1 cellular context compared by ENCODE assay signal in genomic region chr14:70237710-70238109, GRCh38.
TF ChIP-seq lines count a peak whose summit lies in the region.

No MANE protein-coding gene starts in this region.

TF ChIP-seq in K562, 482 proteins besides CTCF, POLR2A, EP300 and RAD21 (continued from another document and continues in another):
- TF ChIP-seq, protein P1, sequence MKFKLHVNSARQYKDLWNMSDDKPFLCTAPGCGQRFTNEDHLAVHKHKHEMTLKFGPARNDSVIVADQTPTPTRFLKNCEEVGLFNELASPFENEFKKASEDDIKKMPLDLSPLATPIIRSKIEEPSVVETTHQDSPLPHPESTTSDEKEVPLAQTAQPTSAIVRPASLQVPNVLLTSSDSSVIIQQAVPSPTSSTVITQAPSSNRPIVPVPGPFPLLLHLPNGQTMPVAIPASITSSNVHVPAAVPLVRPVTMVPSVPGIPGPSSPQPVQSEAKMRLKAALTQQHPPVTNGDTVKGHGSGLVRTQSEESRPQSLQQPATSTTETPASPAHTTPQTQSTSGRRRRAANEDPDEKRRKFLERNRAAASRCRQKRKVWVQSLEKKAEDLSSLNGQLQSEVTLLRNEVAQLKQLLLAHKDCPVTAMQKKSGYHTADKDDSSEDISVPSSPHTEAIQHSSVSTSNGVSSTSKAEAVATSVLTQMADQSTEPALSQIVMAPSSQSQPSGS (CRISPR knock-in tag; IDR thresholded peaks at IDR 0.05) = no peak
- TF ChIP-seq ETS2 (tag; IDR thresholded peaks at IDR 0.05; ENCODE audit: borderline replicate concordance, poor library complexity, severe bottlenecking) (no peak), ZNF785 (CRISPR knock-in tag; IDR thresholded peaks at IDR 0.05) (no peak), PRPF4 (IDR thresholded peaks at IDR 0.05; ENCODE audit: insufficient read depth, low read depth, low read length, poor library complexity, severe bottlenecking) (no peak), ZNF77 (CRISPR knock-in tag; IDR thresholded peaks at IDR 0.05) (no peak), KDM5B (IDR thresholded peaks at IDR 0.05; ENCODE audit: insufficient replicate concordance, low read depth, low read length) (no peak), EP400 (IDR thresholded peaks at IDR 0.05) (no peak), DEAF1 (CRISPR knock-in tag; IDR thresholded peaks at IDR 0.05) (no peak), RFX7 (CRISPR knock-in tag; IDR thresholded peaks at IDR 0.05) (no peak), ZKSCAN3 (CRISPR knock-in tag; IDR thresholded peaks at IDR 0.05) (no peak), ZNF253 (CRISPR knock-in tag; conservative IDR thresholded peaks at IDR 0.05) (no peak), PATZ1 (CRISPR knock-in tag; IDR thresholded peaks at IDR 0.05; ENCODE audit: borderline replicate concordance) (no peak), SNIP1 (IDR thresholded peaks at IDR 0.05; ENCODE audit: low read depth) (no peak), ZZZ3 (IDR thresholded peaks at IDR 0.05) (no peak), POLR2G (IDR thresholded peaks at IDR 0.05; ENCODE audit: low read depth, low read length) (no peak), PHF20 (IDR thresholded peaks at IDR 0.05; ENCODE audit: partially characterized antibody) (no peak), ZNF133 (CRISPR knock-in tag; IDR thresholded peaks at IDR 0.05) (no peak), RBFOX2 (IDR thresholded peaks at IDR 0.05; ENCODE audit: low read depth, low read length) (no peak), WHSC1 (IDR thresholded peaks at IDR 0.05; ENCODE audit: low read length) (no peak), SAP30 (IDR thresholded peaks at IDR 0.05; ENCODE audit: borderline replicate concordance, insufficient read depth, low read depth, low read length, poor library complexity, severe bottlenecking) (no peak), HDAC3 (IDR thresholded peaks at IDR 0.05; ENCODE audit: borderline replicate concordance, partially characterized antibody) (peak; percentile 82), ZNF143 (CRISPR knock-in tag; IDR thresholded peaks at IDR 0.05) (no peak), TGIF2 (CRISPR knock-in tag; IDR thresholded peaks at IDR 0.05) (no peak), CHAMP1 (IDR thresholded peaks at IDR 0.05) (peak; percentile 92), SMARCA4 (IDR thresholded peaks at IDR 0.05) (peak; percentile 98), DNMT1 (IDR thresholded peaks at IDR 0.05) (no peak), HCFC1 (IDR thresholded peaks at IDR 0.05; ENCODE audit: low read depth, low read length) (no peak), TEAD4 (IDR thresholded peaks at IDR 0.05; ENCODE audit: low read length) (peak; percentile 98), TEAD4 (CRISPR knock-in tag; IDR thresholded peaks at IDR 0.05; ENCODE audit: borderline replicate concordance) (no peak), STAT5A (IDR thresholded peaks at IDR 0.05; ENCODE audit: borderline replicate concordance, low read length) (peak; percentile 92), CBX2 (IDR thresholded peaks at IDR 0.05; ENCODE audit: insufficient read depth, low read length, poor library complexity, severe bottlenecking) (no peak), GABPB1 (CRISPR knock-in tag; IDR thresholded peaks at IDR 0.05) (no peak), FOXK1 (CRISPR knock-in tag; IDR thresholded peaks at IDR 0.05; ENCODE audit: borderline replicate concordance) (no peak)
- TF ChIP-seq, protein P2, sequence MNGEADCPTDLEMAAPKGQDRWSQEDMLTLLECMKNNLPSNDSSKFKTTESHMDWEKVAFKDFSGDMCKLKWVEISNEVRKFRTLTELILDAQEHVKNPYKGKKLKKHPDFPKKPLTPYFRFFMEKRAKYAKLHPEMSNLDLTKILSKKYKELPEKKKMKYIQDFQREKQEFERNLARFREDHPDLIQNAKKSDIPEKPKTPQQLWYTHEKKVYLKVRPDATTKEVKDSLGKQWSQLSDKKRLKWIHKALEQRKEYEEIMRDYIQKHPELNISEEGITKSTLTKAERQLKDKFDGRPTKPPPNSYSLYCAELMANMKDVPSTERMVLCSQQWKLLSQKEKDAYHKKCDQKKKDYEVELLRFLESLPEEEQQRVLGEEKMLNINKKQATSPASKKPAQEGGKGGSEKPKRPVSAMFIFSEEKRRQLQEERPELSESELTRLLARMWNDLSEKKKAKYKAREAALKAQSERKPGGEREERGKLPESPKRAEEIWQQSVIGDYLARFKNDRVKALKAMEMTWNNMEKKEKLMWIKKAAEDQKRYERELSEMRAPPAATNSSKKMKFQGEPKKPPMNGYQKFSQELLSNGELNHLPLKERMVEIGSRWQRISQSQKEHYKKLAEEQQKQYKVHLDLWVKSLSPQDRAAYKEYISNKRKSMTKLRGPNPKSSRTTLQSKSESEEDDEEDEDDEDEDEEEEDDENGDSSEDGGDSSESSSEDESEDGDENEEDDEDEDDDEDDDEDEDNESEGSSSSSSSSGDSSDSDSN (IDR thresholded peaks at IDR 0.05; ENCODE audit: borderline replicate concordance in 1 of 2, low read depth in 2 of 2, low read length in 2 of 2) = no peak
- TF ChIP-seq, protein P3, sequence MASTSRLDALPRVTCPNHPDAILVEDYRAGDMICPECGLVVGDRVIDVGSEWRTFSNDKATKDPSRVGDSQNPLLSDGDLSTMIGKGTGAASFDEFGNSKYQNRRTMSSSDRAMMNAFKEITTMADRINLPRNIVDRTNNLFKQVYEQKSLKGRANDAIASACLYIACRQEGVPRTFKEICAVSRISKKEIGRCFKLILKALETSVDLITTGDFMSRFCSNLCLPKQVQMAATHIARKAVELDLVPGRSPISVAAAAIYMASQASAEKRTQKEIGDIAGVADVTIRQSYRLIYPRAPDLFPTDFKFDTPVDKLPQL (IDR thresholded peaks at IDR 0.05; ENCODE audit: extremely low read depth, insufficient read length) = no peak
- TF ChIP-seq, protein P4, sequence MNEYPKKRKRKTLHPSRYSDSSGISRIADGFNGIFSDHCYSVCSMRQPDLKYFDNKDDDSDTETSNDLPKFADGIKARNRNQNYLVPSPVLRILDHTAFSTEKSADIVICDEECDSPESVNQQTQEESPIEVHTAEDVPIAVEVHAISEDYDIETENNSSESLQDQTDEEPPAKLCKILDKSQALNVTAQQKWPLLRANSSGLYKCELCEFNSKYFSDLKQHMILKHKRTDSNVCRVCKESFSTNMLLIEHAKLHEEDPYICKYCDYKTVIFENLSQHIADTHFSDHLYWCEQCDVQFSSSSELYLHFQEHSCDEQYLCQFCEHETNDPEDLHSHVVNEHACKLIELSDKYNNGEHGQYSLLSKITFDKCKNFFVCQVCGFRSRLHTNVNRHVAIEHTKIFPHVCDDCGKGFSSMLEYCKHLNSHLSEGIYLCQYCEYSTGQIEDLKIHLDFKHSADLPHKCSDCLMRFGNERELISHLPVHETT (CRISPR knock-in tag; conservative IDR thresholded peaks at IDR 0.05 in 1 of 2, IDR thresholded peaks at IDR 0.05 in 1 of 2) = peak in 1 of 2 experiments; percentile 88; a peak in 2 of 4 replicates
- TF ChIP-seq, protein P5, sequence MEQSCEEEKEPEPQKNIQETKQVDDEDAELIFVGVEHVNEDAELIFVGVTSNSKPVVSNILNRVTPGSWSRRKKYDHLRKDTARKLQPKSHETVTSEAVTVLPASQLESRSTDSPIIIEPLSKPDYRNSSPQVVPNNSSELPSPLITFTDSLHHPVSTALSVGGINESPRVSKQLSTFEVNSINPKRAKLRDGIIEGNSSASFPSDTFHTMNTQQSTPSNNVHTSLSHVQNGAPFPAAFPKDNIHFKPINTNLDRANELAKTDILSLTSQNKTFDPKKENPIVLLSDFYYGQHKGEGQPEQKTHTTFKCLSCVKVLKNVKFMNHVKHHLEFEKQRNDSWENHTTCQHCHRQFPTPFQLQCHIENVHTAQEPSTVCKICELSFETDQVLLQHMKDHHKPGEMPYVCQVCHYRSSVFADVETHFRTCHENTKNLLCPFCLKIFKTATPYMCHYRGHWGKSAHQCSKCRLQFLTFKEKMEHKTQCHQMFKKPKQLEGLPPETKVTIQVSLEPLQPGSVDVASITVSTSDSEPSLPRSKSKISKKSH (CRISPR knock-in tag; IDR thresholded peaks at IDR 0.05) = no peak
